In the genomic region with DNA sequence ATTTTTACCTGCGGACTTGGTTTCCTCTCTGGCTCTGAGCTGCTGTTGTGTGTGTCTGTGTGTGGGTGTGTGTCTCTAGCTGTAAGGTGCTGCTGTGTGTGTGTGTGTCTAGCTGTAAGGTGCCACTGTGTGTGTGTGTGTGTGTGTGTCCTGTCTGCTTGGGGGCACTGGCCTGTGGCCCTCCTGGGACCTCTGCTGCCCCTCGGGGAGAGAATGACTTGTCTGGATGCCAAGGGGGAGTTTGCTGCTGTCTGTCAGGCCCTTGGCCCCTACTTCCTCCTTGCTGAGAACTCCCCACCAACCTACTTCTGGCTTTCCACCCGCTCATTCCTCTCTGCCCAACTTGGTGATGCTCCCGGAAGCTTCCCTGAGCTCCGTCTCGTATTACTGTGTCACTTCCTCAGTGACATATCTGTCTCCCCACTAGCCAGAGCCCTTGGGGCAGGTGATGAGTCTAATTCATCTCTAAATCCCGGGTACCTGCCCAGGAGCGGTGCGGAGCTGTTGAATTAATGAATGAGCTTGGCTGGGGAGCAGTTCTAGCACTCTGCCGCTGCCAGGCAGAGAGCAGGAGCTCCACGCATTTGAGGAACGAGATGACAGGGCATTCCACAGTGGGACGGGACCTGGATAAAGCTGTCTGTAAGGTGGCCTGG, we compare ENCODE assay signal across 1 cellular context.
TF ChIP-seq lines count a peak whose summit lies in the region.

No MANE protein-coding gene starts in this region.

TF ChIP-seq in IMR-90, 13 proteins besides CTCF, POLR2A, EP300 and RAD21 (continued from another document):
- no peak for TF ChIP-seq BHLHE40 (IDR thresholded peaks at IDR 0.05; ENCODE audit: low read depth, low read length)
- no peak for TF ChIP-seq RFX5 (IDR thresholded peaks at IDR 0.05; ENCODE audit: low read depth, low read length)
- no peak for TF ChIP-seq FOS (IDR thresholded peaks at IDR 0.05; ENCODE audit: low read depth, low read length)
- no peak for TF ChIP-seq MXI1 (IDR thresholded peaks at IDR 0.05; ENCODE audit: borderline replicate concordance, low read depth, low read length)
- TF ChIP-seq SMC3 (IDR thresholded peaks at IDR 0.05; ENCODE audit: low read depth, low read length): no peak
- TF ChIP-seq, protein P1, sequence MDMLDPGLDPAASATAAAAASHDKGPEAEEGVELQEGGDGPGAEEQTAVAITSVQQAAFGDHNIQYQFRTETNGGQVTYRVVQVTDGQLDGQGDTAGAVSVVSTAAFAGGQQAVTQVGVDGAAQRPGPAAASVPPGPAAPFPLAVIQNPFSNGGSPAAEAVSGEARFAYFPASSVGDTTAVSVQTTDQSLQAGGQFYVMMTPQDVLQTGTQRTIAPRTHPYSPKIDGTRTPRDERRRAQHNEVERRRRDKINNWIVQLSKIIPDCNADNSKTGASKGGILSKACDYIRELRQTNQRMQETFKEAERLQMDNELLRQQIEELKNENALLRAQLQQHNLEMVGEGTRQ (IDR thresholded peaks at IDR 0.05; ENCODE audit: low read depth, low read length): no peak
